In genomic region chr2:224780814-224781213, GRCh38 we compare ENCODE assay signal across 17 cellular contexts.
DNase-seq lines count a peak whose midpoint lies in the region; FAIRE-seq and TF ChIP-seq lines count a peak whose summit lies in the region.
"Had no signal": no experiment of that assay in that cellular context is flagged by ENCODE, and none has a peak within 500 bp of the region (broad histone marks: within the 10 kb centered on the region; RNA-seq: fewer than 3 reads in every experiment).

No MANE protein-coding gene starts in this region.

- no peaks in the 10 kb centered on the region for H3K27me3 ChIP-seq in testis
- no peaks in the 10 kb centered on the region for H3K27me3 ChIP-seq in neuronal stem cell (ENCODE audit: control insufficient read depth in 3 of 3, insufficient read depth in 3 of 3, low read depth in 1 of 3, low read length in 3 of 3)
- H3K27me3 ChIP-seq: Peyer's patch had no signal

- no peak overlapping the region for H2BK5ac ChIP-seq in neuronal stem cell (ENCODE audit: low read length)

- FAIRE-seq in islet of Langerhans (lab: Jason Lieb, UNC): peak; percentile 61
- FAIRE-seq: HTR-8/SVneo had no signal

- no peak overlapping the region for H3K4me2 ChIP-seq in neuronal stem cell (ENCODE audit: insufficient read depth, low read length, poor library complexity, severe bottlenecking)

- no peaks in the 10 kb centered on the region for H3K27me3 Mint-ChIP-seq in activated naive CD4-positive, alpha-beta T cell treated with anti-CD3 and anti-CD28 coated beads, Interleukin-2, amount 10 ng/mL, durations not matched to agents 7 days and 5 days
- H3K27me3 Mint-ChIP-seq in activated CD4-positive, alpha-beta memory T cell treated with anti-CD3 and anti-CD28 coated beads for 36 hours: no peaks in the 10 kb centered on the region
- H3K27me3 Mint-ChIP-seq: CD8-positive, alpha-beta memory T cell had no signal

- no peak for DNase-seq in activated naive CD4-positive, alpha-beta T cell treated with anti-CD3 and anti-CD28 coated beads, Interleukin-2, amount 10 ng/mL, durations not matched to agents 7 days and 5 days
- DNase-seq in activated naive CD4-positive, alpha-beta T cell treated with Interleukin-2 at 50 U/mL for 16 hours: no peak
- no peak for DNase-seq in activated CD4-positive, alpha-beta memory T cell treated with anti-CD3 and anti-CD28 coated beads for 36 hours
- no peak for DNase-seq in testis
- no peak for DNase-seq in neuronal stem cell (ENCODE audit: low spot score)
- DNase-seq in stimulated activated naive CD4-positive, alpha-beta T cell (lab: John Stamatoyannopoulos, UW): no peak
- DNase-seq: AML-193; CD8-positive, alpha-beta memory T cell; DND-41; GDM1; HCEC 1CT; NCI-H1436 treated with DMSO at 0.1 percent for 48 hours; NCI-H2081; NCI-H510A treated with DMSO at 0.1 percent for 48 hours; Peyer's patch had no signal

- H2AFZ ChIP-seq in neuronal stem cell (ENCODE audit: low read length): no peak overlapping the region

- H3K23ac ChIP-seq in neuronal stem cell (ENCODE audit: low read depth, low read length, poor library complexity): no peak overlapping the region

- 89 to 91% methylated on average over 8 of the region's 8 CpGs for WGBS in testis, 2 donors
- WGBS in neuronal stem cell (ENCODE audit: extremely low coverage in 2 of 2, insufficient read length in 2 of 2, insufficient replicate concordance in 1 of 2), 2 donors: no CpG with 5 or more reads among the region's 8 CpGs

- no peak overlapping the region for H4K91ac ChIP-seq in neuronal stem cell (ENCODE audit: low read depth, low read length, poor library complexity)

- H3K9me3 ChIP-seq in testis (no peaks in the 10 kb centered on the region), neuronal stem cell (replicated peaks in 1 of 2; ENCODE audit: control insufficient read depth in 2 of 2, insufficient read depth in 1 of 2, low read depth in 1 of 2, low read length in 2 of 2) (no peaks in the 10 kb centered on the region)
- H3K9me3 ChIP-seq: Peyer's patch had no signal

- no peak overlapping the region for H4K8ac ChIP-seq in neuronal stem cell (ENCODE audit: low read depth, low read length)

- no peak for TF ChIP-seq CTCF in testis (IDR thresholded peaks at IDR 0.05)

- no peaks in the 10 kb centered on the region for H3K79me1 ChIP-seq in neuronal stem cell (ENCODE audit: low read depth, low read length)

- H3K36me3 ChIP-seq in testis (ENCODE audit: low read depth, missing control alignments) (no peaks in the 10 kb centered on the region), neuronal stem cell (replicated peaks in 1 of 2; ENCODE audit: control insufficient read depth in 2 of 2, insufficient read depth in 2 of 2, low read length in 2 of 2) (no peaks in the 10 kb centered on the region)

- intact Hi-C loops in activated CD4-positive, alpha-beta memory T cell treated with anti-CD3 and anti-CD28 coated beads for 36 hours (cut with micrococcal nuclease): no loop called here
- intact Hi-C loops in testis (cut with DNase I; ENCODE audit: low total_unique reads): no loop called here

- H3K27ac ChIP-seq in testis (peak overlapping the region; percentile 29 to 65), neuronal stem cell (replicated peaks; ENCODE audit: low read length) (no peak overlapping the region)
- H3K27ac ChIP-seq: Peyer's patch had no signal

- no peak overlapping the region for H3K4me3 ChIP-seq in testis
- no peak overlapping the region for H3K4me3 ChIP-seq in neuronal stem cell (ENCODE audit: low read length in 2 of 2)
- H3K4me3 ChIP-seq: Peyer's patch had no signal

- peak overlapping the region; percentile 20 for H3K27ac Mint-ChIP-seq in activated naive CD4-positive, alpha-beta T cell treated with anti-CD3 and anti-CD28 coated beads, Interleukin-2, amount 10 ng/mL, durations not matched to agents 7 days and 5 days
- H3K27ac Mint-ChIP-seq in activated CD4-positive, alpha-beta memory T cell treated with anti-CD3 and anti-CD28 coated beads for 36 hours: peak overlapping the region; percentile 29

- no peak for TF ChIP-seq POLR2A in testis (IDR thresholded peaks at IDR 0.05)

- H3K4ac ChIP-seq in neuronal stem cell (ENCODE audit: low read length): no peak overlapping the region

- H3K4me1 Mint-ChIP-seq in activated naive CD4-positive, alpha-beta T cell treated with anti-CD3 and anti-CD28 coated beads, Interleukin-2, amount 10 ng/mL, durations not matched to agents 7 days and 5 days: no peaks in the 10 kb centered on the region
- H3K4me1 Mint-ChIP-seq in activated CD4-positive, alpha-beta memory T cell treated with anti-CD3 and anti-CD28 coated beads for 36 hours (ENCODE audit: low read depth): peaks cover 3% of the 10 kb centered on the region

- no peak overlapping the region for H3K4me3 Mint-ChIP-seq in activated naive CD4-positive, alpha-beta T cell treated with anti-CD3 and anti-CD28 coated beads, Interleukin-2, amount 10 ng/mL, durations not matched to agents 7 days and 5 days
- H3K4me3 Mint-ChIP-seq in activated CD4-positive, alpha-beta memory T cell treated with anti-CD3 and anti-CD28 coated beads for 36 hours: no peak overlapping the region
- H3K4me3 Mint-ChIP-seq: CD8-positive, alpha-beta memory T cell had no signal

- H3K9ac ChIP-seq in neuronal stem cell (ENCODE audit: low read depth, low read length, poor library complexity): no peak overlapping the region

- H2BK12ac ChIP-seq in neuronal stem cell (ENCODE audit: low read length): no peak overlapping the region

- no peak overlapping the region for H2BK15ac ChIP-seq in neuronal stem cell (ENCODE audit: low read length)

- H3K4me1 ChIP-seq in testis (no peaks in the 10 kb centered on the region), neuronal stem cell (ENCODE audit: control insufficient read depth in 2 of 2, insufficient read depth in 1 of 2, low read depth in 1 of 2, low read length in 2 of 2) (peaks cover 0 to 19% of the 10 kb centered on the region in 2 donors)

- H2AK5ac ChIP-seq in neuronal stem cell (ENCODE audit: low read depth, low read length): no peak overlapping the region

- H3K9me3 Mint-ChIP-seq in activated naive CD4-positive, alpha-beta T cell treated with anti-CD3 and anti-CD28 coated beads, Interleukin-2, amount 10 ng/mL, durations not matched to agents 7 days and 5 days: no peaks in the 10 kb centered on the region
- H3K9me3 Mint-ChIP-seq in activated CD4-positive, alpha-beta memory T cell treated with anti-CD3 and anti-CD28 coated beads for 36 hours: no peaks in the 10 kb centered on the region
- H3K9me3 Mint-ChIP-seq: CD8-positive, alpha-beta memory T cell had no signal

- CTCF ChIA-PET in activated naive CD4-positive, alpha-beta T cell treated with anti-CD3 and anti-CD28 coated beads, Interleukin-2, amount 10 ng/mL, durations not matched to agents 7 days and 5 days (lab: Charles Lee): interaction anchor here (1.6 kb wide), 1 partner anchor 9 kb away, joined by 4 read pairs; no protein-coding TSS in a partner anchor
- CTCF ChIA-PET in activated CD4-positive, alpha-beta memory T cell treated with anti-CD3 and anti-CD28 coated beads for 36 hours (lab: Charles Lee): interaction anchor here (0.7 to 1.2 kb wide), 5 partner anchors 18 to 422 kb away, joined by 3 to 5 read pairs (median 3); no protein-coding TSS in a partner anchor

- H2BK120ac ChIP-seq in neuronal stem cell (ENCODE audit: low read depth, low read length): no peak overlapping the region

- peaks cover 65% of the 10 kb centered on the region for H3K36me3 Mint-ChIP-seq in activated naive CD4-positive, alpha-beta T cell treated with anti-CD3 and anti-CD28 coated beads, Interleukin-2, amount 10 ng/mL, durations not matched to agents 7 days and 5 days
- H3K36me3 Mint-ChIP-seq in activated CD4-positive, alpha-beta memory T cell treated with anti-CD3 and anti-CD28 coated beads for 36 hours: peaks cover 37% of the 10 kb centered on the region

- no peak overlapping the region for H3K18ac ChIP-seq in neuronal stem cell (ENCODE audit: low read length)

- H3K14ac ChIP-seq in neuronal stem cell (ENCODE audit: low read length): no peak overlapping the region

- POLR2A ChIA-PET in activated CD4-positive, alpha-beta memory T cell treated with anti-CD3 and anti-CD28 coated beads for 36 hours (lab: Charles Lee): no interaction called here
